Comparison of ENCODE assay signal across 2 cellular contexts in genomic region chr13:53411443-53411842, GRCh38.
TF ChIP-seq lines count a peak whose summit lies in the region.

No MANE protein-coding gene starts in this region.

TF ChIP-seq in SK-N-SH treated with all-trans-retinoic acid at 6 μM for 48 hours, 23 proteins besides CTCF, POLR2A, EP300 and RAD21 (continued from another document):
- TF ChIP-seq ZFP3 (CRISPR knock-in tag; IDR thresholded peaks at IDR 0.05) (no peak), TSHZ2 (CRISPR knock-in tag; IDR thresholded peaks at IDR 0.05) (no peak), ISL1 (CRISPR knock-in tag; IDR thresholded peaks at IDR 0.05) (no peak), GLIS3 (CRISPR knock-in tag; IDR thresholded peaks at IDR 0.05) (no peak), TCF4 (CRISPR knock-in tag; IDR thresholded peaks at IDR 0.05; ENCODE audit: borderline replicate concordance) (no peak), TOX (CRISPR knock-in tag; IDR thresholded peaks at IDR 0.05; ENCODE audit: borderline replicate concordance) (no peak)
- TF ChIP-seq, protein P1, sequence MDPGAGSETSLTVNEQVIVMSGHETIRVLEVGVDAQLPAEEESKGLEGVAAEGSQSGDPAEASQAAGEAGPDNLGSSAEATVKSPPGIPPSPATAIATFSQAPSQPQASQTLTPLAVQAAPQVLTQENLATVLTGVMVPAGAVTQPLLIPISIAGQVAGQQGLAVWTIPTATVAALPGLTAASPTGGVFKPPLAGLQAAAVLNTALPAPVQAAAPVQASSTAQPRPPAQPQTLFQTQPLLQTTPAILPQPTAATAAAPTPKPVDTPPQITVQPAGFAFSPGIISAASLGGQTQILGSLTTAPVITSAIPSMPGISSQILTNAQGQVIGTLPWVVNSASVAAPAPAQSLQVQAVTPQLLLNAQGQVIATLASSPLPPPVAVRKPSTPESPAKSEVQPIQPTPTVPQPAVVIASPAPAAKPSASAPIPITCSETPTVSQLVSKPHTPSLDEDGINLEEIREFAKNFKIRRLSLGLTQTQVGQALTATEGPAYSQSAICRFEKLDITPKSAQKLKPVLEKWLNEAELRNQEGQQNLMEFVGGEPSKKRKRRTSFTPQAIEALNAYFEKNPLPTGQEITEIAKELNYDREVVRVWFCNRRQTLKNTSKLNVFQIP (CRISPR knock-in tag; IDR thresholded peaks at IDR 0.05; ENCODE audit: borderline replicate concordance, low read depth) = no peak

TF ChIP-seq in neural cell, 6 proteins besides CTCF, POLR2A, EP300 and RAD21 (continued from another document):
- TF ChIP-seq REST (IDR thresholded peaks at IDR 0.05; ENCODE audit: borderline replicate concordance) (peak; percentile 36), MXI1 (conservative IDR thresholded peaks at IDR 0.05; ENCODE audit: poor library complexity, severe bottlenecking) (no peak)
